1 cellular context compared by ENCODE assay signal in the genomic region with DNA sequence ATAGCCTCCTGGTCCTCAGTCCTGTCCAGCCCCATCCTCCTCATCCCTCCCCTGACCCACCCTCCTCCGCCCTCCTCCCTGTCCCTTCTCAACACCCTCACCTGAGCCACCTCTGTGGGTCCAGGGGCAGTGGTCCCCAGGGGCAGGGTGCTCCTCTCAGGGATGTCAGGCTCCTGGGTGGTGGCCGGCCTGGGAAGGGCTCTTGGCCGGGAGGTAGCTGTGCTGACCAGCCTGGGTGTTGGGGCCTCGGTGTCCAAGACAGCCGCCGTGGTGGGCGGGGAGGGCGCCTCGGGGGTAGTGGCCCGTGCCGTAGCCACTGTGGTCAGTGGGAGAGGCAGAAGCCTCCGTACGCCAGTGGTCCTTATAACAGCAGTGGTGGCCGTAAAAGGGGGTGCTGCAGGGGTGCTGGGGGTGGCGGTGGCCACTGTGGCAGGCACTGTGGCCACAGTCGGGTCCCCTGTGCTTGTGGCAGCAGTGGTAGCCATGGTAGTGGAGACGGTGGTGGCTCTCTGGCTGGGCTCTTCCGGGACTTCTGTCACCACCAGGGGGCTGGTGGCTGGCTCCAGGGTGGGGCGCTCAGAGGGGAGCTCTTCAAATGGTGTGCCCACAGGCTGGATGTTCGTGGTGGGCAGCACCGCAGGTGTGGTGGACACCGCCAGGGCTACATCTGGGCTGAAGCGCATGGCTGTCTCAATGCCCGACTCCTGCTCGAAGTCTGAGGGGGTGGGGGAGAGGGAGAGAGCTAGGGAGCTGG.
TF ChIP-seq lines count a peak whose summit lies in the region.

No MANE protein-coding gene starts in this region.

TF ChIP-seq in HepG2, 621 proteins besides CTCF, POLR2A, EP300 and RAD21:
- TF ChIP-seq NR2F2 (IDR thresholded peaks at IDR 0.05; ENCODE audit: borderline replicate concordance, low read depth) (no peak), THYN1 (CRISPR knock-in tag; IDR thresholded peaks at IDR 0.05; ENCODE audit: borderline replicate concordance, low read depth) (no peak), ZNF574 (CRISPR knock-in tag; IDR thresholded peaks at IDR 0.05) (no peak), MEIS1 (CRISPR knock-in tag; IDR thresholded peaks at IDR 0.05; ENCODE audit: borderline replicate concordance) (no peak), TGIF2 (CRISPR knock-in tag; IDR thresholded peaks at IDR 0.05) (no peak)
- TF ChIP-seq, protein P1, sequence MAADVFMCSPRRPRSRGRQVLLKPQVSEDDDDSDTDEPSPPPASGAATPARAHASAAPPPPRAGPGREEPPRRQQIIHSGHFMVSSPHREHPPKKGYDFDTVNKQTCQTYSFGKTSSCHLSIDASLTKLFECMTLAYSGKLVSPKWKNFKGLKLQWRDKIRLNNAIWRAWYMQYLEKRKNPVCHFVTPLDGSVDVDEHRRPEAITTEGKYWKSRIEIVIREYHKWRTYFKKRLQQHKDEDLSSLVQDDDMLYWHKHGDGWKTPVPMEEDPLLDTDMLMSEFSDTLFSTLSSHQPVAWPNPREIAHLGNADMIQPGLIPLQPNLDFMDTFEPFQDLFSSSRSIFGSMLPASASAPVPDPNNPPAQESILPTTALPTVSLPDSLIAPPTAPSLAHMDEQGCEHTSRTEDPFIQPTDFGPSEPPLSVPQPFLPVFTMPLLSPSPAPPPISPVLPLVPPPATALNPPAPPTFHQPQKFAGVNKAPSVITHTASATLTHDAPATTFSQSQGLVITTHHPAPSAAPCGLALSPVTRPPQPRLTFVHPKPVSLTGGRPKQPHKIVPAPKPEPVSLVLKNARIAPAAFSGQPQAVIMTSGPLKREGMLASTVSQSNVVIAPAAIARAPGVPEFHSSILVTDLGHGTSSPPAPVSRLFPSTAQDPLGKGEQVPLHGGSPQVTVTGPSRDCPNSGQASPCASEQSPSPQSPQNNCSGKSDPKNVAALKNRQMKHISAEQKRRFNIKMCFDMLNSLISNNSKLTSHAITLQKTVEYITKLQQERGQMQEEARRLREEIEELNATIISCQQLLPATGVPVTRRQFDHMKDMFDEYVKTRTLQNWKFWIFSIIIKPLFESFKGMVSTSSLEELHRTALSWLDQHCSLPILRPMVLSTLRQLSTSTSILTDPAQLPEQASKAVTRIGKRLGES (CRISPR knock-in tag; IDR thresholded peaks at IDR 0.05; ENCODE audit: borderline replicate concordance): no peak
